In the genomic region with DNA sequence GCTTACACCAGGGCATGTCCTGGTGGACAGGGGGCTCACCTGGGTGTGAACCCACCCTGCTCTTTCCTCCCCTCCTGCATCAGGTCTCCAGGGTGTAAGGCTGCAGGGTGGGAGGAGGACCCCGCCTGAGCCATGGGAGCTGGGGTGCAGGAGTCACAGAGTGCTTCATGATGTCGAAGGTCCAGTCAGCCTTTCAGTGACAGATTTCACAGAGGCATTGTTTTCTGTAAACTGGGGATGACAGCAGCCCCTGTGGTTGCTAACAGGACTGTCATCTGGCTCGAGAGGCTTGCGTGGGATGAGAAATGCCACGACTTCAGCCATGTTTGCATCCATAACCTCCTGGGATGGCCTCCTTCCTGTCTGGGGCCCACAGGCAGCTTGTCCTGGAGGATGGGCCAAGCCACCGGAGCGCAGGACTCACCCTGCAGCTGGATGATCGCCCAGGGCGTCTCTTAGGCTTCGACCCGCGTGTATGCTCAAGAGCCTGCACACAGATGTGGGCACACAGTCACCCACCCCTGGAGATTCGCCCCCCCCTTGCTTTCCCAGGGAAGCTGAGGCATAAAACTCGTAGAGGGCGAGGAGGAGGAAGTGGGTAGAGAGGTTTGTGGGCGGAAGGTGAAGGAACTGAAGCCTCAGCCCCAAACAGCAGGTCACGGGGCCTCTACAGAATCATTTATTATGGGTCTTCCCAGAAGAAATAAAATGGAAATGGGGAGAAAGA, we compare ENCODE assay signal across 8 cellular contexts. TPM values are rescaled to one million over a fixed set of nuclear protein-coding genes. Genes with fewer than 3 reads are reported as not detected.
DNase-seq lines count a peak whose midpoint lies in the region; ATAC-seq and TF ChIP-seq lines count a peak whose summit lies in the region.

No MANE protein-coding gene starts in this region.

- H4K20me1 ChIP-seq in GM23338 (replicated peaks; ENCODE audit: insufficient read depth) (no peaks in the 10 kb centered on the region), Karpas-422 (ENCODE audit: insufficient read depth, low read depth, low read length) (no peaks in the 10 kb centered on the region)

- peak overlapping the region; percentile 17; the same call in 2 of the 3 replicates for H3K4me3 Mint-ChIP-seq in GM23338

- H3K9ac ChIP-seq in Karpas-422 (ENCODE audit: low read length), result no peak overlapping the region

- peaks cover 19% of the 10 kb centered on the region for H3K4me1 ChIP-seq in GM23338 (ENCODE audit: insufficient read depth)
- peaks cover 32% of the 10 kb centered on the region for H3K4me1 ChIP-seq in effector memory CD4-positive, alpha-beta T cell (ENCODE audit: control insufficient read depth, insufficient read depth, low read length, poor library complexity, severe bottlenecking)
- peaks cover 0 to 30% (median 18%) of the 10 kb centered on the region in 4 donors for H3K4me1 ChIP-seq in sigmoid colon
- H3K4me1 ChIP-seq in Karpas-422 (ENCODE audit: low read length), result peaks cover 5% of the 10 kb centered on the region

- H3K27ac ChIP-seq in GM23338 (ENCODE audit: low read depth) (peak overlapping the region; percentile 87; the same call in 1 of the 2 replicates), sigmoid colon (peak overlapping the region; percentile 67 to 76 (median 72)), Karpas-422 (ENCODE audit: low read length) (no peak overlapping the region)
- peak overlapping the region; percentile 57 for H3K27ac ChIP-seq in effector memory CD4-positive, alpha-beta T cell (ENCODE audit: insufficient read depth, low read length, poor library complexity, severe bottlenecking)

- H3K36me3 Mint-ChIP-seq in GM23338 (ENCODE audit: low read depth), result no peaks in the 10 kb centered on the region

- H3K9me3 Mint-ChIP-seq in GM23338, result no peaks in the 10 kb centered on the region

- H3K9me2 ChIP-seq in GM23338 (ENCODE audit: insufficient read depth) (no peaks in the 10 kb centered on the region), Karpas-422 (replicated peaks; ENCODE audit: insufficient read depth, low read length) (no peaks in the 10 kb centered on the region)

- TF ChIP-seq CTCF in GM23338 (conservative IDR thresholded peaks at IDR 0.05; ENCODE audit: low read depth in 2 of 2), result no peak
- no peak for TF ChIP-seq CTCF in sigmoid colon (IDR thresholded peaks at IDR 0.05)

- no peaks in the 10 kb centered on the region for H3K9me3 ChIP-seq in effector memory CD4-positive, alpha-beta T cell (ENCODE audit: control insufficient read depth, low read length)
- H3K9me3 ChIP-seq in sigmoid colon (no peaks in the 10 kb centered on the region), Karpas-422 (ENCODE audit: low read length) (no peaks in the 10 kb centered on the region)

- H3K4me1 Mint-ChIP-seq in GM23338, result peaks cover 26% of the 10 kb centered on the region

- H2AFZ ChIP-seq in GM23338 (peak overlapping the region; percentile 52; the same call in 1 of the 2 replicates), Karpas-422 (ENCODE audit: low read length) (no peak overlapping the region)

- H3K79me2 ChIP-seq in GM23338 (replicated peaks; ENCODE audit: insufficient read depth), result no peaks in the 10 kb centered on the region
- H3K79me2 ChIP-seq in Karpas-422 (ENCODE audit: low read length), result no peaks in the 10 kb centered on the region

- no peak for TF ChIP-seq EP300 in sigmoid colon (IDR thresholded peaks at IDR 0.05)

- peaks cover 4% of the 10 kb centered on the region for H3K27me3 Mint-ChIP-seq in GM23338 (ENCODE audit: insufficient read depth, low read depth, poor library complexity)

- no peak for TF ChIP-seq POLR2A in sigmoid colon (IDR thresholded peaks at IDR 0.05)

- H3K4me2 ChIP-seq in GM23338 (peak overlapping the region; percentile 80), Karpas-422 (ENCODE audit: low read depth, low read length, poor library complexity, severe bottlenecking) (no peak overlapping the region)

- H3K36me3 ChIP-seq in GM23338 (ENCODE audit: insufficient read depth) (no peaks in the 10 kb centered on the region), sigmoid colon (no peaks in the 10 kb centered on the region), Karpas-422 (ENCODE audit: insufficient read depth, low read length) (no peaks in the 10 kb centered on the region)
- no peaks in the 10 kb centered on the region for H3K36me3 ChIP-seq in effector memory CD4-positive, alpha-beta T cell (ENCODE audit: control insufficient read depth, insufficient read depth, low read length)

- ATAC-seq in GM23338 (no peak), HG03571 (IDR thresholded peaks at IDR 0.05; ENCODE audit: unreplicated experiment) (no peak)

- H3K4me3 ChIP-seq in GM23338 (peak overlapping the region; percentile 50; the same call in 1 of the 2 replicates), sigmoid colon (no peak overlapping the region), Karpas-422 (ENCODE audit: low read length) (no peak overlapping the region)
- peak overlapping the region; percentile 26 for H3K4me3 ChIP-seq in effector memory CD4-positive, alpha-beta T cell (ENCODE audit: insufficient read depth, low read depth, low read length, poor library complexity, severe bottlenecking)

- H3K27ac Mint-ChIP-seq in GM23338, result no peak overlapping the region; the same call in 1 of the 2 replicates

- H3F3A ChIP-seq in GM23338 (replicated peaks; ENCODE audit: low read depth), result peaks cover 8% of the 10 kb centered on the region

- H3K27me3 ChIP-seq in GM23338 (ENCODE audit: insufficient read depth) (peaks cover 9% of the 10 kb centered on the region), sigmoid colon (no peaks in the 10 kb centered on the region), Karpas-422 (ENCODE audit: low read length) (no peaks in the 10 kb centered on the region)
- H3K27me3 ChIP-seq in effector memory CD4-positive, alpha-beta T cell (replicated peaks; ENCODE audit: control insufficient read depth, insufficient read depth, low read length, poor library complexity, severe bottlenecking), result no peaks in the 10 kb centered on the region

- intact Hi-C loops in sigmoid colon (cut with DNase I), result loop anchor here (5.0 kb wide), 1 partner anchor 285 kb away; no protein-coding TSS in a partner anchor

- 18 to 20% methylated on average over 17 of the region's 17 CpGs for WGBS in sigmoid colon, 2 donors

- DNase-seq in GM23338 (ENCODE audit: low spot score) (peak; percentile 21), SW480 (ENCODE audit: low spot score) (peak; percentile 58), sigmoid colon (no peak), NCI-H510A (lab: John Stamatoyannopoulos, UW) (no peak), Karpas-422 (no peak), NCI-H510A treated with DMSO at 0.1 percent for 48 hours (lab: John Stamatoyannopoulos, UW) (no peak)
- DNase-seq in effector memory CD4-positive, alpha-beta T cell, result peak in 2 of 3 donors; percentile 33 to 38

TF ChIP-seq in GM23338, 12 proteins besides CTCF, POLR2A, EP300 and RAD21 (continues in another document):
- TF ChIP-seq STAT1 (IDR thresholded peaks at IDR 0.05; ENCODE audit: unreplicated experiment) (no peak), ZNF114 (CRISPR knock-in tag; IDR thresholded peaks at IDR 0.05) (no peak), NANOG (IDR thresholded peaks at IDR 0.05; ENCODE audit: borderline replicate concordance) (no peak), REST (IDR thresholded peaks at IDR 0.05; ENCODE audit: unreplicated experiment) (no peak), ZNF331 (CRISPR knock-in tag; IDR thresholded peaks at IDR 0.05; ENCODE audit: low read depth) (no peak)

RNA-seq across cellular contexts. Expression of gene NANOS3, which starts 4.9 kb away (rescaled TPM):
- total RNA-seq in GM23338 (2014; rRNA removed; shearing (Covaris generic)), result not detected in 2 replicates
- polyA plus RNA-seq in GM23338 (2016; fragmentation: Nextera tagmentation; extraction: Ambion mirVana), result not detected in 2 replicates
- total RNA-seq in sigmoid colon, result not detected
- polyA plus RNA-seq in sigmoid colon, result under 1 TPM in 1 of 3 donors, not detected in 2; 0.16 TPM
- total RNA-seq in Karpas-422 (2014; rRNA removed; shearing (Covaris generic); ENCODE audit: low replicate concordance), result not detected in 2 replicates

RNA-seq across cellular contexts. Expression of gene BRME1, which starts 24.1 kb away (rescaled TPM):
- 3.7 and 4.0 TPM in 2 replicates for total RNA-seq in GM23338 (2014; rRNA removed; shearing (Covaris generic))
- polyA plus RNA-seq in GM23338 (2016; fragmentation: Nextera tagmentation; extraction: Ambion mirVana), result 3.9 and 4.7 TPM in 2 replicates
- total RNA-seq in sigmoid colon, result 1 to 10 TPM in 3 of 4 donors, under 1 TPM in 1; 0.99 to 3.6 (median 1.3) TPM
- polyA plus RNA-seq in sigmoid colon, result 1 to 10 TPM; 1.8 to 9.0 (median 3.2) TPM
- 0.47 TPM in 1 of 2 replicates, not detected in the other for total RNA-seq in Karpas-422 (2014; rRNA removed; shearing (Covaris generic); ENCODE audit: low replicate concordance)

RNA-seq across cellular contexts. Expression of gene CC2D1A, which starts 24.1 kb away (rescaled TPM):
- total RNA-seq in GM23338 (2014; rRNA removed; shearing (Covaris generic)), result 27.3 and 39.7 TPM in 2 replicates
- 21.7 and 23.1 TPM in 2 replicates for polyA plus RNA-seq in GM23338 (2016; fragmentation: Nextera tagmentation; extraction: Ambion mirVana)
- total RNA-seq in sigmoid colon, result 10 to 100 TPM; 15.0 to 33.5 (median 21.4) TPM
- polyA plus RNA-seq in sigmoid colon, result 10 to 100 TPM; 38.4 to 88.2 (median 65.7) TPM
- 9.9 and 28.6 TPM in 2 replicates for total RNA-seq in Karpas-422 (2014; rRNA removed; shearing (Covaris generic); ENCODE audit: low replicate concordance)

RNA-seq across cellular contexts. Expression of gene PODNL1, which starts 56.4 kb away (rescaled TPM):
- total RNA-seq in GM23338 (2014; rRNA removed; shearing (Covaris generic)), result 0.24 TPM in 1 of 2 replicates, not detected in the other
- polyA plus RNA-seq in GM23338 (2016; fragmentation: Nextera tagmentation; extraction: Ambion mirVana), result 1.3 TPM in 1 of 2 replicates, not detected in the other
- not detected for total RNA-seq in sigmoid colon
- polyA plus RNA-seq in sigmoid colon, result 1 to 10 TPM; 2.5 to 5.4 (median 2.9) TPM
- total RNA-seq in Karpas-422 (2014; rRNA removed; shearing (Covaris generic); ENCODE audit: low replicate concordance), result not detected in 2 replicates

Comparison
In these comparisons a context has a peak if more than half of its experiments do, and no peak if none do; other contexts are left out.
1. DNase-seq: peak in GM23338 (single experiment), SW480 (single experiment) and effector memory CD4-positive, alpha-beta T cell (2 of 3); none in sigmoid colon (single experiment), NCI-H510A (single experiment), Karpas-422 (single experiment) and NCI-H510A treated with DMSO at 0.1 percent for 48 hours (single experiment).
2. H3K4me3 ChIP-seq: peak in GM23338 (single experiment) and effector memory CD4-positive, alpha-beta T cell (single experiment); none in sigmoid colon (0 of 4) and Karpas-422 (single experiment).